ENCODE assay signal across 22 cellular contexts in the genomic region with DNA sequence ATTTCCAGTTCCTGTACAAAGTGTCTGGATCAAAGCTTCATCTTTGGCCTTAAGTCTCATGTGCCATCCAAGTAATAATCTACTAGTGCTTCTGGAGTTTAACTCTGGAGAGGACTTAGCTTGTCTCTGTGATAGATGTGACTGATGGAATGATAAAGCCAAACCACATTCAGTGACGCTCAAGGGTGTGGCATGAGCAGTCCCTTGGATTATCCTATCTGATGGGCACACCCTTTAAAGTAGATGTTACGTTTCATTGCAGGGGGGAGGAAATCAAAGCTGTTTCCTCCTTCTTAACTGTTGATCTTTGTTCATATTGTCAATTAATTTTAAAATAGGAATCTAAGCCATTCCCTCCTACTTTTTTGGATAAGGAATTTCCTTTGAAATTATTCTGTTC. TPM values are rescaled to one million over a fixed set of nuclear protein-coding genes. Genes with fewer than 3 reads are reported as not detected.
"Had no signal": no experiment of that assay in that cellular context is flagged by ENCODE, and none has a peak within 500 bp of the region (broad histone marks: within the 10 kb centered on the region; RNA-seq: fewer than 3 reads in every experiment).

No MANE protein-coding gene starts in this region.

- H3K4me2 ChIP-seq: SK-N-SH had no signal

- H3K27ac ChIP-seq: RWPE1 had no signal

- DNase-seq: Kasumi-1, KG1, MV-4-11, NCI-H1048, NCI-H1105, NCI-H1417, NCI-H1436 treated with DMSO at 0.1 percent for 48 hours, NCI-H1694, NCI-H187 treated with DMSO at 0.1 percent for 48 hours, NCI-H2029 treated with DMSO at 0.1 percent for 48 hours, NCI-H2171 treated with DMSO at 0.1 percent for 48 hours, NCI-H345, NCI-H524, NCI-H526 treated with DMSO at 0.1 percent for 48 hours, NCI-H748 treated with DMSO at 0.1 percent for 48 hours, SHP77, SK-N-SH, SW 1271 had no signal

- FAIRE-seq: RCC 7860 had no signal

- H3K9ac ChIP-seq: SK-N-SH had no signal

- H3K9me3 ChIP-seq: SK-N-SH had no signal

RNA-seq across cellular contexts. Expression of gene EGFLAM, which starts 8.5 kb away (rescaled TPM):
- total RNA-seq: HT-29, SK-MEL-5 had no signal
